8 cellular contexts compared by ENCODE assay signal in genomic region chr20:1810926-1811620, GRCh38.
DNase-seq lines count a peak whose midpoint lies in the region; ATAC-seq and TF ChIP-seq lines count a peak whose summit lies in the region.

No MANE protein-coding gene starts in this region.

- H3K27me3 ChIP-seq in BLaER1: no peaks in the 10 kb centered on the region
- peaks cover 63% of the 10 kb centered on the region for H3K27me3 ChIP-seq in OCI-LY3 (ENCODE audit: low read depth, low read length)
- no peaks in the 10 kb centered on the region for H3K27me3 ChIP-seq in esophagus muscularis mucosa

- H3K4me3 Mint-ChIP-seq in neural crest cell: peak overlapping the region; percentile 42

- peaks cover 2% of the 10 kb centered on the region for H3K27me3 Mint-ChIP-seq in neural crest cell (ENCODE audit: low read depth)

- intact Hi-C loops in esophagus muscularis mucosa (cut with DNase I): no loop called here

- no peak overlapping the region for H2AFZ ChIP-seq in OCI-LY3 (ENCODE audit: low read depth, low read length)

- peak overlapping the region; percentile 58 for H3K27ac Mint-ChIP-seq in neural crest cell (ENCODE audit: unreplicated experiment)

- DNase-seq in esophagus muscularis mucosa (ENCODE audit: extremely low spot score): peak; percentile 90
- no peak for DNase-seq in neural crest cell (ENCODE audit: low read depth, low spot score)
- DNase-seq in NCI-H345 (lab: John Stamatoyannopoulos, UW): no peak

- TF ChIP-seq CTCF in OCI-LY3 (IDR thresholded peaks at IDR 0.05; ENCODE audit: low read depth, low read length) (no peak), esophagus muscularis mucosa (IDR thresholded peaks at IDR 0.05) (no peak), neural crest cell (conservative IDR thresholded peaks at IDR 0.05) (no peak)

- H3K79me2 ChIP-seq in OCI-LY3 (ENCODE audit: low read length): no peaks in the 10 kb centered on the region

- ATAC-seq in GM18505 (IDR thresholded peaks at IDR 0.05; ENCODE audit: unreplicated experiment) (no peak), HG03159 (IDR thresholded peaks at IDR 0.05; ENCODE audit: unreplicated experiment) (no peak), HG02588 (IDR thresholded peaks at IDR 0.05; ENCODE audit: unreplicated experiment) (no peak)

- H4K20me1 ChIP-seq in BLaER1 (no peaks in the 10 kb centered on the region), OCI-LY3 (ENCODE audit: insufficient read depth, low read length) (no peaks in the 10 kb centered on the region)

- no peaks in the 10 kb centered on the region for H3K9me3 Mint-ChIP-seq in neural crest cell

- H3K4me1 Mint-ChIP-seq in neural crest cell: peaks cover 55% of the 10 kb centered on the region

- H3K4me3 ChIP-seq in BLaER1 (no peak overlapping the region), OCI-LY3 (ENCODE audit: low read length) (no peak overlapping the region), esophagus muscularis mucosa (no peak overlapping the region)

- no peaks in the 10 kb centered on the region for H3K36me3 Mint-ChIP-seq in neural crest cell (ENCODE audit: low read depth)

- no peak for TF ChIP-seq EP300 in esophagus muscularis mucosa (IDR thresholded peaks at IDR 0.05)

- no peaks in the 10 kb centered on the region for H3K9me3 ChIP-seq in BLaER1
- no peaks in the 10 kb centered on the region for H3K9me3 ChIP-seq in OCI-LY3 (ENCODE audit: insufficient read depth, low read length)
- no peaks in the 10 kb centered on the region for H3K9me3 ChIP-seq in esophagus muscularis mucosa

- H3K27ac ChIP-seq in BLaER1 (peak overlapping the region; percentile 10; the same call in 1 of the 2 replicates), OCI-LY3 (ENCODE audit: low read length) (no peak overlapping the region), esophagus muscularis mucosa (replicated peaks in 1 of 4) (peak overlapping the region; percentile 45 to 75 (median 57))

- H3K36me3 ChIP-seq in BLaER1 (no peaks in the 10 kb centered on the region), OCI-LY3 (replicated peaks; ENCODE audit: low read depth, low read length) (no peaks in the 10 kb centered on the region), esophagus muscularis mucosa (no peaks in the 10 kb centered on the region)

- 39% methylated on average over 7 of the region's 7 CpGs for WGBS in esophagus muscularis mucosa

- H3K9ac ChIP-seq in BLaER1 (peak overlapping the region; percentile 44; the same call in 1 of the 2 replicates), OCI-LY3 (ENCODE audit: low read length) (no peak overlapping the region)

- H3K4me1 ChIP-seq in BLaER1 (peaks cover 25% of the 10 kb centered on the region), OCI-LY3 (ENCODE audit: low read length) (peaks cover 30% of the 10 kb centered on the region), esophagus muscularis mucosa (peaks cover 45 to 63% (median 51%) of the 10 kb centered on the region in 4 donors)

- TF ChIP-seq POLR2A in esophagus muscularis mucosa (IDR thresholded peaks at IDR 0.05; ENCODE audit: low read depth) (no peak), GM18505 (IDR thresholded peaks at IDR 0.05; ENCODE audit: borderline replicate concordance, extremely low read depth, insufficient read depth, insufficient read length) (no peak)

- H3K4me2 ChIP-seq in BLaER1 (peak overlapping the region; percentile 82), OCI-LY3 (ENCODE audit: low read length) (peak overlapping the region; percentile 11; the same call in 1 of the 2 replicates)
